ENCODE assay signal across 8 cellular contexts in genomic region chr14:100237735-100238418, GRCh38. TPM values are rescaled to one million over a fixed set of nuclear protein-coding genes. Genes with fewer than 3 reads are reported as not detected.
DNase-seq lines count a peak whose midpoint lies in the region; ATAC-seq and TF ChIP-seq lines count a peak whose summit lies in the region.

No MANE protein-coding gene starts in this region.

- H3K4me3 ChIP-seq in fibroblast of pulmonary artery (replicated peaks; ENCODE audit: low read depth, low read length) (peak overlapping the region; percentile 85), neural progenitor cell (peak overlapping the region; percentile 92), uterus (peak overlapping the region; percentile 83 to 99)

- H3K4me1 ChIP-seq in neural progenitor cell: peaks cover 15% of the 10 kb centered on the region
- H3K4me1 ChIP-seq in uterus: peaks cover 2 to 5% of the 10 kb centered on the region in 2 donors

- peaks cover 78% of the 10 kb centered on the region for H4K20me1 ChIP-seq in neural progenitor cell (ENCODE audit: low read depth)

- H3K27ac Mint-ChIP-seq in neural progenitor cell: peak overlapping the region; percentile 95

- H3K9me3 ChIP-seq in neural progenitor cell (ENCODE audit: low read depth): no peaks in the 10 kb centered on the region
- H3K9me3 ChIP-seq in uterus: no peaks in the 10 kb centered on the region

- H3K79me2 ChIP-seq in neural progenitor cell (ENCODE audit: low read depth): peaks cover 90% of the 10 kb centered on the region

- no peak overlapping the region for H2AFZ ChIP-seq in neural progenitor cell (replicated peaks)

- peak overlapping the region; percentile 97 for H3K4me3 Mint-ChIP-seq in neural progenitor cell

- no peak for TF ChIP-seq POLR2A in uterus (IDR thresholded peaks at IDR 0.05)

- peak; percentile 19 for ATAC-seq in HG03378 (IDR thresholded peaks at IDR 0.05; ENCODE audit: unreplicated experiment)

- TF ChIP-seq CTCF in fibroblast of pulmonary artery (IDR thresholded peaks at IDR 0.05; ENCODE audit: low read length, missing control alignments) (no peak), neural progenitor cell (IDR thresholded peaks at IDR 0.05) (no peak), uterus (IDR thresholded peaks at IDR 0.05) (no peak)

- H3K27ac ChIP-seq in neural progenitor cell: peak overlapping the region; percentile 99
- H3K27ac ChIP-seq in uterus: peak overlapping the region; percentile 95 to 100

- peaks cover 35% of the 10 kb centered on the region for H3F3A ChIP-seq in neural progenitor cell (ENCODE audit: low read depth)

- peaks cover 40% of the 10 kb centered on the region for H3K4me1 Mint-ChIP-seq in neural progenitor cell

- H3K36me3 Mint-ChIP-seq in neural progenitor cell: peaks cover 14% of the 10 kb centered on the region

- peaks cover 6% of the 10 kb centered on the region for H3K27me3 Mint-ChIP-seq in neural progenitor cell (ENCODE audit: insufficient read depth, low read depth)

- DNase-seq in NCI-H2081 (lab: John Stamatoyannopoulos, UW) (peak; percentile 55 to 72), NCI-H2081 treated with DMSO at 0.1 percent for 48 hours (lab: John Stamatoyannopoulos, UW) (no peak), NOMO-1 treated with DMSO at 0.1 percent for 48 hours (lab: John Stamatoyannopoulos, UW; ENCODE audit: unreplicated experiment) (peak; percentile 52), fibroblast of pulmonary artery (ENCODE audit: low read depth) (peak; percentile 57), neural progenitor cell (ENCODE audit: low spot score) (peak; percentile 84), uterus (peak in 1 of 2 donors; percentile 48)
- DNase-seq in activated T-cell treated with anti-CD3 and anti-CD28 coated beads, Interleukin-2, amount 50 U/mL, for 48 hours: peak; percentile 71 to 73

- intact Hi-C loops in uterus (cut with DNase I; ENCODE audit: low total_unique reads): no loop called here

- H3K27me3 ChIP-seq in neural progenitor cell: no peaks in the 10 kb centered on the region
- H3K27me3 ChIP-seq in uterus: no peaks in the 10 kb centered on the region

- H3K9me3 Mint-ChIP-seq in neural progenitor cell: no peaks in the 10 kb centered on the region

- peak overlapping the region; percentile 91 for H3K9ac ChIP-seq in neural progenitor cell

- H3K36me3 ChIP-seq in neural progenitor cell: no peaks in the 10 kb centered on the region
- no peaks in the 10 kb centered on the region for H3K36me3 ChIP-seq in uterus

- peak overlapping the region; percentile 91 for H3K4me2 ChIP-seq in neural progenitor cell

RNA-seq across cellular contexts. Expression of gene YY1, which starts 1.1 kb away (rescaled TPM):
- total RNA-seq in neural progenitor cell (ENCODE audit: low replicate concordance) (54.8 and 58.9 TPM in 2 replicates), uterus (10 to 100 TPM; 40.2 to 61.7 (median 53.2) TPM)
